ENCODE assay signal across 4 cellular contexts in genomic region chr1:56774732-56775131, GRCh38. TPM values are rescaled to one million over a fixed set of nuclear protein-coding genes. Genes with fewer than 3 reads are reported as not detected.
"Had no signal": no experiment of that assay in that cellular context is flagged by ENCODE, and none has a peak within 500 bp of the region (broad histone marks: within the 10 kb centered on the region; RNA-seq: fewer than 3 reads in every experiment).

No MANE protein-coding gene starts in this region.

RNA-seq across cellular contexts. Expression of gene FYB2, which starts 44.5 kb away (rescaled TPM):
- total RNA-seq: LHCN-M2, M059J, MCF 10A, NCI-H460 had no signal
